ENCODE assay signal across 11 cellular contexts in genomic region chr2:66301073-66301766, GRCh38.
DNase-seq lines count a peak whose midpoint lies in the region; ATAC-seq and TF ChIP-seq lines count a peak whose summit lies in the region.
"Had no signal": no experiment of that assay in that cellular context is flagged by ENCODE, and none has a peak within 500 bp of the region (broad histone marks: within the 10 kb centered on the region; RNA-seq: fewer than 3 reads in every experiment).

No MANE protein-coding gene starts in this region.

- TF ChIP-seq CTCF in IMR-90 (conservative IDR thresholded peaks at IDR 0.05; ENCODE audit: low read depth, low read length) (no peak), testis (IDR thresholded peaks at IDR 0.05) (no peak), adrenal gland (IDR thresholded peaks at IDR 0.05) (no peak)

- no peak overlapping the region for H3K18ac ChIP-seq in IMR-90 (ENCODE audit: low read depth, low read length)

- H3K4me2 ChIP-seq in IMR-90 (ENCODE audit: low read depth, low read length) = peak overlapping the region; percentile 50

- in situ Hi-C loops in IMR-90 (cut with MboI; ENCODE audit: low sequenced_read_pairs) = no loop called here

- BruUV-seq in IMR-90 (replicated peaks; lab: Mats Ljungman, UMichigan) = no TSS peak

- no peak overlapping the region for H4K91ac ChIP-seq in IMR-90 (ENCODE audit: insufficient read depth, low read depth, low read length)

- no peak overlapping the region for H3K56ac ChIP-seq in IMR-90 (ENCODE audit: extremely low read depth, insufficient read depth, low read length)

- H3K23ac ChIP-seq in IMR-90 (ENCODE audit: low read depth, low read length) = no peak overlapping the region

- no peak overlapping the region for H4K8ac ChIP-seq in IMR-90 (ENCODE audit: low read depth in 2 of 2, low read length in 2 of 2)

- H3K9ac ChIP-seq in IMR-90 (ENCODE audit: low read depth, low read length) = no peak overlapping the region

- H2AFZ ChIP-seq in IMR-90 (replicated peaks; ENCODE audit: low read length, poor library complexity) = no peak overlapping the region

- H3K4me3 ChIP-seq in IMR-90 (ENCODE audit: insufficient read depth, low read depth, low read length) (no peak overlapping the region), testis (no peak overlapping the region), adrenal gland (no peak overlapping the region)
- H3K4me3 ChIP-seq: HAP-1 had no signal

- no peak overlapping the region for H2BK20ac ChIP-seq in IMR-90 (ENCODE audit: low read depth, low read length)

- TF ChIP-seq POLR2A in IMR-90 (IDR thresholded peaks at IDR 0.05; ENCODE audit: low read depth, low read length) (no peak), testis (IDR thresholded peaks at IDR 0.05) (no peak), adrenal gland (IDR thresholded peaks at IDR 0.05) (no peak)

- no peak overlapping the region for H2AK9ac ChIP-seq in IMR-90 (replicated peaks; ENCODE audit: low read depth, low read length, poor library complexity)

- H2BK15ac ChIP-seq in IMR-90 (ENCODE audit: low read depth, low read length) = no peak overlapping the region

- no peaks in the 10 kb centered on the region for H3K9me1 ChIP-seq in IMR-90 (ENCODE audit: insufficient read depth, low read length)

- H3K4me1 ChIP-seq in IMR-90 (ENCODE audit: control insufficient read depth, insufficient read depth, low read length) = no peaks in the 10 kb centered on the region
- H3K4me1 ChIP-seq in testis = peaks cover 3% of the 10 kb centered on the region
- no peaks in the 10 kb centered on the region for H3K4me1 ChIP-seq in adrenal gland (replicated peaks in 1 of 2)
- H3K4me1 ChIP-seq: HAP-1 had no signal

- WGBS in IMR-90 (ENCODE audit: extremely low coverage in 2 of 2, insufficient read length in 1 of 2), 2 experiments = 20% methylated on average over 2 of the region's 17 CpGs; no CpG with 5 or more reads in 1 of the 2 experiments
- 22 to 30% methylated on average over 17 of the region's 17 CpGs for WGBS in testis, 2 donors
- WGBS in adrenal gland, 4 donors = 50 to 56% (median 52%) methylated on average over 17 of the region's 17 CpGs

- no peak overlapping the region for H3K14ac ChIP-seq in IMR-90 (replicated peaks; ENCODE audit: low read depth, low read length)

- H3K36me3 ChIP-seq in IMR-90 (ENCODE audit: control insufficient read depth, insufficient read depth, low read length) (no peaks in the 10 kb centered on the region), testis (ENCODE audit: low read depth, missing control alignments) (no peaks in the 10 kb centered on the region), adrenal gland (replicated peaks in 1 of 2) (no peaks in the 10 kb centered on the region)
- H3K36me3 ChIP-seq: HAP-1 had no signal

- TF ChIP-seq RAD21 in IMR-90 (IDR thresholded peaks at IDR 0.05; ENCODE audit: low read length) = no peak

- H3K79me1 ChIP-seq in IMR-90 (ENCODE audit: low read depth in 1 of 2, low read length in 2 of 2) = no peaks in the 10 kb centered on the region

- no peak overlapping the region for H2BK5ac ChIP-seq in IMR-90 (ENCODE audit: low read depth, low read length, poor library complexity, severe bottlenecking)

- H3K27ac ChIP-seq in IMR-90 (ENCODE audit: insufficient read depth, low read length) = no peak overlapping the region
- no peak overlapping the region for H3K27ac ChIP-seq in testis
- no peak overlapping the region for H3K27ac ChIP-seq in adrenal gland

- H2AK5ac ChIP-seq in IMR-90 (ENCODE audit: low read depth, low read length) = no peak overlapping the region

- POLR2A ChIA-PET in IMR-90 (lab: Charles Lee; ENCODE audit: unreplicated experiment) = no interaction called here

- H4K20me1 ChIP-seq in IMR-90 (ENCODE audit: insufficient read depth, low read length) = no peaks in the 10 kb centered on the region

- dilution Hi-C loops in IMR-90 (cut with HindIII; ENCODE audit: low sequenced_read_pairs, unreplicated experiment) = no loop called here

- H3K27me3 ChIP-seq in IMR-90 (ENCODE audit: control insufficient read depth, insufficient read depth, low read length) = peaks cover 19% of the 10 kb centered on the region
- H3K27me3 ChIP-seq in testis = no peaks in the 10 kb centered on the region
- H3K27me3 ChIP-seq in adrenal gland = no peaks in the 10 kb centered on the region

- no peak overlapping the region for H3K4ac ChIP-seq in IMR-90 (ENCODE audit: low read depth, low read length)

- DNase-seq in IMR-90 (peak; percentile 34), SHP77 (lab: John Stamatoyannopoulos, UW) (peak; percentile 79 to 87), iris pigment epithelial cell (ENCODE audit: low read depth) (peak; percentile 2), testis (peak; percentile 19), NCI-H2107 (lab: John Stamatoyannopoulos, UW) (no peak), SIG-M5 treated with dmso at 0.1 percent for 504 hours (lab: John Stamatoyannopoulos, UW; ENCODE audit: unreplicated experiment) (no peak), adrenal gland (no peak)
- DNase-seq: anterior cingulate cortex, NCI-H226 had no signal

- no peak overlapping the region for H4K5ac ChIP-seq in IMR-90 (ENCODE audit: low read depth, low read length)

- H3K9me3 ChIP-seq in IMR-90 (ENCODE audit: control insufficient read depth, insufficient read depth, low read length) (no peaks in the 10 kb centered on the region), testis (no peaks in the 10 kb centered on the region), adrenal gland (replicated peaks in 1 of 3) (no peaks in the 10 kb centered on the region)
- H3K9me3 ChIP-seq: HAP-1 had no signal

- CTCF ChIA-PET in IMR-90 (lab: Yijun Ruan, JAX) = interaction anchor here (0.7 kb wide), 1 partner anchor 947 kb away, joined by 3 read pairs; no protein-coding TSS in a partner anchor

- no peak; the same call in 1 of the 2 replicates for ATAC-seq in IMR-90 (ENCODE audit: low read depth)
- no peak for ATAC-seq in GM21825 (IDR thresholded peaks at IDR 0.05; ENCODE audit: unreplicated experiment)

- no peak overlapping the region for H2BK120ac ChIP-seq in IMR-90 (ENCODE audit: low read depth, low read length)

- intact Hi-C loops in IMR-90 (cut with micrococcal nuclease) = no loop called here
- intact Hi-C loops in testis (cut with DNase I; ENCODE audit: low total_unique reads) = no loop called here
- intact Hi-C loops in adrenal gland (cut with DNase I) = no loop called here

TF ChIP-seq in IMR-90, 13 proteins besides CTCF, POLR2A, EP300 and RAD21:
- TF ChIP-seq RCOR1 (IDR thresholded peaks at IDR 0.05; ENCODE audit: insufficient replicate concordance, low read length) (no peak), SMC3 (IDR thresholded peaks at IDR 0.05; ENCODE audit: low read depth, low read length) (no peak), USF2 (IDR thresholded peaks at IDR 0.05; ENCODE audit: low read depth, low read length) (no peak), CHD1 (IDR thresholded peaks at IDR 0.05; ENCODE audit: low read depth, low read length) (no peak), MXI1 (IDR thresholded peaks at IDR 0.05; ENCODE audit: borderline replicate concordance, low read depth, low read length) (no peak), MAZ (IDR thresholded peaks at IDR 0.05; ENCODE audit: borderline replicate concordance, low read depth, low read length) (no peak), FOS (IDR thresholded peaks at IDR 0.05; ENCODE audit: low read depth, low read length) (no peak), RFX5 (IDR thresholded peaks at IDR 0.05; ENCODE audit: low read depth, low read length) (no peak), ELK1 (IDR thresholded peaks at IDR 0.05; ENCODE audit: borderline replicate concordance, low read depth, low read length) (no peak), NFE2L2 (IDR thresholded peaks at IDR 0.05; ENCODE audit: low read depth, low read length) (no peak), BHLHE40 (IDR thresholded peaks at IDR 0.05; ENCODE audit: low read depth, low read length) (no peak), MAFK (IDR thresholded peaks at IDR 0.05; ENCODE audit: low read depth, low read length) (no peak)

Comparison
In these comparisons a context has a peak if more than half of its experiments do, and no peak if none do; other contexts are left out.
1. DNase-seq: peak in IMR-90 (single experiment), SHP77 (2 of 2), iris pigment epithelial cell (single experiment) and testis (single experiment); none in NCI-H2107 (single experiment), SIG-M5 treated with dmso at 0.1 percent for 504 hours (single experiment) and adrenal gland (0 of 7).